ENCODE assay signal across 8 cellular contexts in genomic region chr12:99131761-99132199, GRCh38.
DNase-seq lines count a peak whose midpoint lies in the region; ATAC-seq and TF ChIP-seq lines count a peak whose summit lies in the region.

No MANE protein-coding gene starts in this region.

- POLR2A ChIA-PET in activated CD4-positive, alpha-beta memory T cell treated with anti-CD3 and anti-CD28 coated beads, Interleukin-2, amount 10 ng/mL, durations not matched to agents 7 days and 5 days (lab: Charles Lee), result no interaction called here

- H3K27me3 ChIP-seq in ACC112 (ENCODE audit: insufficient read depth, low read length), result no peaks in the 10 kb centered on the region

- H3K36me3 ChIP-seq in ACC112 (ENCODE audit: insufficient read depth, low read length), result no peaks in the 10 kb centered on the region

- no peaks in the 10 kb centered on the region for H3K4me1 Mint-ChIP-seq in activated CD4-positive, alpha-beta memory T cell treated with anti-CD3 and anti-CD28 coated beads, Interleukin-2, amount 10 ng/mL, durations not matched to agents 7 days and 5 days

- H3K27me3 Mint-ChIP-seq in activated CD4-positive, alpha-beta memory T cell treated with anti-CD3 and anti-CD28 coated beads, Interleukin-2, amount 10 ng/mL, durations not matched to agents 7 days and 5 days, result no peaks in the 10 kb centered on the region

- H3K4me3 Mint-ChIP-seq in activated CD4-positive, alpha-beta memory T cell treated with anti-CD3 and anti-CD28 coated beads, Interleukin-2, amount 10 ng/mL, durations not matched to agents 7 days and 5 days, result no peak overlapping the region

- H3K9me3 Mint-ChIP-seq in activated CD4-positive, alpha-beta memory T cell treated with anti-CD3 and anti-CD28 coated beads, Interleukin-2, amount 10 ng/mL, durations not matched to agents 7 days and 5 days, result no peaks in the 10 kb centered on the region

- H3K4me1 ChIP-seq in ACC112 (ENCODE audit: control insufficient read depth, insufficient read depth, low read length, unreplicated experiment), result peaks cover 3% of the 10 kb centered on the region

- H3K27ac ChIP-seq in ACC112 (ENCODE audit: low read depth, low read length), result 0 out of 2 replicates have a peak overlapping the region, but pooled peaks have one; percentile 20

- ATAC-seq in GM21786 (IDR thresholded peaks at IDR 0.05; ENCODE audit: unreplicated experiment) (peak; percentile 27), SK-N-SH treated with all-trans-retinoic acid at 6 μM for 48 hours (peak; percentile 44; the same call in 2 of the 3 replicates), HG02588 (IDR thresholded peaks at IDR 0.05; ENCODE audit: unreplicated experiment) (no peak)

- CTCF ChIA-PET in activated CD4-positive, alpha-beta memory T cell treated with anti-CD3 and anti-CD28 coated beads, Interleukin-2, amount 10 ng/mL, durations not matched to agents 7 days and 5 days (lab: Charles Lee), result no interaction called here

- peak overlapping the region; percentile 4 for H2AFZ ChIP-seq in ACC112 (ENCODE audit: low read length, unreplicated experiment)

- H3K36me3 Mint-ChIP-seq in activated CD4-positive, alpha-beta memory T cell treated with anti-CD3 and anti-CD28 coated beads, Interleukin-2, amount 10 ng/mL, durations not matched to agents 7 days and 5 days (ENCODE audit: low read depth), result no peaks in the 10 kb centered on the region

- H3K27ac Mint-ChIP-seq in activated CD4-positive, alpha-beta memory T cell treated with anti-CD3 and anti-CD28 coated beads, Interleukin-2, amount 10 ng/mL, durations not matched to agents 7 days and 5 days, result no peak overlapping the region

- H3K4me3 ChIP-seq in ACC112 (ENCODE audit: low read depth, low read length), result no peak overlapping the region

- no peaks in the 10 kb centered on the region for H3K79me2 ChIP-seq in ACC112 (ENCODE audit: control insufficient read depth, insufficient read depth, low read length, unreplicated experiment)

- DNase-seq in iris pigment epithelial cell (ENCODE audit: low read depth) (peak; percentile 25), NCI-H2107 (lab: John Stamatoyannopoulos, UW) (no peak)
- no peak for DNase-seq in activated CD4-positive, alpha-beta memory T cell treated with anti-CD3 and anti-CD28 coated beads, Interleukin-2, amount 10 ng/mL, durations not matched to agents 7 days and 5 days
- no peak for DNase-seq in activated CD4-positive, CD25-positive, alpha-beta regulatory T cell treated with anti-CD3 and anti-CD28 coated beads, Interleukin-2, amount 50 U/mL, for 72 hours

TF ChIP-seq in SK-N-SH treated with all-trans-retinoic acid at 6 μM for 48 hours, 23 proteins besides CTCF, POLR2A, EP300 and RAD21:
- TF ChIP-seq TOX (CRISPR knock-in tag; IDR thresholded peaks at IDR 0.05; ENCODE audit: borderline replicate concordance), result no peak
- TF ChIP-seq CSDC2 (CRISPR knock-in tag; IDR thresholded peaks at IDR 0.05), result no peak
- TF ChIP-seq ZNF70 (CRISPR knock-in tag; IDR thresholded peaks at IDR 0.05), result no peak
- no peak for TF ChIP-seq POU6F1 (CRISPR knock-in tag; IDR thresholded peaks at IDR 0.05; ENCODE audit: borderline replicate concordance, low read depth)
- no peak for TF ChIP-seq CREB5 (CRISPR knock-in tag; IDR thresholded peaks at IDR 0.05; ENCODE audit: low read depth)
- TF ChIP-seq SNAI2 (CRISPR knock-in tag; IDR thresholded peaks at IDR 0.05), result no peak
- no peak for TF ChIP-seq ZC3H10 (CRISPR knock-in tag; IDR thresholded peaks at IDR 0.05)
TF ChIP-seq in SK-N-SH treated with all-trans-retinoic acid at 6 μM for 48 hours: peak in this region for 0.
